Comparison of ENCODE assay signal across 35 cellular contexts in genomic region chr17:67198131-67198530, GRCh38.
"Had no signal": no experiment of that assay in that cellular context is flagged by ENCODE, and none has a peak within 500 bp of the region (broad histone marks: within the 10 kb centered on the region; RNA-seq: fewer than 3 reads in every experiment).

No MANE protein-coding gene starts in this region.

- ATAC-seq: activated T-cell treated with anti-CD3 and anti-CD28 coated beads, Interleukin-2, amount 50 U/mL, for 4 hours; PC-3; Right ventricle myocardium inferior; SK-N-SH treated with all-trans-retinoic acid at 6 μM for 48 hours had no signal

- H3K9me3 ChIP-seq: Peyer's patch had no signal

- H3K27me3 Mint-ChIP-seq: activated B cell treated with CpG ODN at 0.5 μM for 24 hours; activated CD4-positive, alpha-beta memory T cell treated with anti-CD3 and anti-CD28 coated beads for 36 hours; activated naive CD8-positive, alpha-beta T cell treated with anti-CD3 and anti-CD28 coated beads for 36 hours had no signal

- H3K4me3 ChIP-seq: Peyer's patch had no signal

- H3K4me1 Mint-ChIP-seq: activated B cell treated with CpG ODN at 0.5 μM for 24 hours had no signal

- H3K4me3 Mint-ChIP-seq: activated B cell treated with CpG ODN at 0.5 μM for 24 hours; activated CD4-positive, alpha-beta memory T cell treated with anti-CD3 and anti-CD28 coated beads for 36 hours; activated naive CD8-positive, alpha-beta T cell treated with anti-CD3 and anti-CD28 coated beads for 36 hours; activated T-cell treated with anti-CD3 and anti-CD28 coated beads, Interleukin-2, amount 50 U/mL, for 4 hours had no signal

- DNase-seq: activated B cell treated with CpG ODN at 0.5 μM for 24 hours; activated CD4-positive, alpha-beta memory T cell treated with anti-CD3 and anti-CD28 coated beads for 36 hours; activated CD4-positive, alpha-beta T cell treated with anti-CD3 and anti-CD28 coated beads for 4 hours; activated CD4-positive, alpha-beta T cell treated with anti-CD3 and anti-CD28 coated beads, Interleukin-2, amount 50 U/mL, for 1 hour; activated CD4-positive, CD25-positive, alpha-beta regulatory T cell treated with anti-CD3 and anti-CD28 coated beads, Interleukin-2, amount 50 U/mL, for 72 hours; activated CD8-positive, alpha-beta memory T cell treated with anti-CD3 and anti-CD28 coated beads, Interleukin-2, amount 50 U/mL, for 4 hours; activated effector memory CD4-positive, alpha-beta T cell treated with Interleukin-2 at 50 U/mL for 16 hours; activated naive CD4-positive, alpha-beta T cell; activated naive CD4-positive, alpha-beta T cell treated with anti-CD3 and anti-CD28 coated beads, Interleukin-2, amount 50 U/mL, for 16 hours; activated naive CD8-positive, alpha-beta T cell treated with anti-CD3 and anti-CD28 coated beads for 36 hours; activated T-cell treated with anti-CD3 and anti-CD28 coated beads for 4 hours; activated T-cell treated with anti-CD3 and anti-CD28 coated beads, Interleukin-2, amount 50 U/mL, for 4 hours; amniotic stem cell; aorta; brain microvascular endothelial cell; central memory CD4-positive, alpha-beta T cell; NCI-H1105; NCI-H1417 treated with DMSO at 0.1 percent for 48 hours; NCI-H187 treated with DMSO at 0.1 percent for 48 hours; NCI-H2081; NCI-H226; NCI-H446 treated with DMSO at 0.1 percent for 48 hours; NCI-H524 treated with DMSO at 0.1 percent for 48 hours; NK-92 treated with Interleukin-12 subunit alpha and Interleukin-12 subunit beta, amount 100 ng/mL, for 24 hours; PC-3; Peyer's patch; SIG-M5; SW 1271; T-helper 1 cell; T-helper 2 cell; T-helper 9 cell had no signal

- H3K4me1 ChIP-seq: Peyer's patch had no signal

- H3K27ac Mint-ChIP-seq: activated B cell treated with CpG ODN at 0.5 μM for 24 hours; activated CD4-positive, alpha-beta memory T cell treated with anti-CD3 and anti-CD28 coated beads for 36 hours; activated naive CD8-positive, alpha-beta T cell treated with anti-CD3 and anti-CD28 coated beads for 36 hours had no signal

- H3K27ac ChIP-seq: brain microvascular endothelial cell, Peyer's patch, RWPE1, VCaP had no signal

- H3K9me3 Mint-ChIP-seq: activated B cell treated with CpG ODN at 0.5 μM for 24 hours had no signal

- H3K27me3 ChIP-seq: brain microvascular endothelial cell, Peyer's patch had no signal
